28 cellular contexts compared by ENCODE assay signal in genomic region chr5:173795601-173796000, GRCh38.
A peak's percentile ranks its signal among the peaks of the same experiment; 100 is the strongest.
DNase-seq lines count a peak whose midpoint lies in the region; ATAC-seq, FAIRE-seq and TF ChIP-seq lines count a peak whose summit lies in the region.
"Had no signal": no experiment of that assay in that cellular context is flagged by ENCODE, and none has a peak within 500 bp of the region (broad histone marks: within the 10 kb centered on the region; RNA-seq: fewer than 3 reads in every experiment).

No MANE protein-coding gene starts in this region.

- H3K27ac ChIP-seq in right cardiac atrium (ENCODE audit: low read length) (no peak overlapping the region), small intestine (ENCODE audit: low read depth in 1 of 2, low read length in 1 of 2) (peak overlapping the region in 1 of 2 donors; percentile 1)
- H3K27ac ChIP-seq: 22Rv1, coronary artery, neural progenitor cell, uterus had no signal

- 68% methylated on average over 1 of the region's 1 CpG for WGBS in right cardiac atrium
- WGBS in small intestine, 3 donors, result 0 to 52% (median 11%) methylated on average over 1 of the region's 1 CpG

- no peak for FAIRE-seq in small intestine (lab: Jason Lieb, UNC)
- FAIRE-seq: GM18507, keratinocyte had no signal

- TF ChIP-seq CTCF in GM10248 (IDR thresholded peaks at IDR 0.05; ENCODE audit: control extremely low read depth, extremely low read depth, low read depth, missing control alignments), result no peak

- no peaks in the 10 kb centered on the region for H3K36me3 ChIP-seq in small intestine (ENCODE audit: control insufficient read depth in 2 of 2, insufficient read depth in 2 of 2, low read length in 2 of 2)
- H3K36me3 ChIP-seq: BE2C, neural progenitor cell, uterus had no signal

- intact Hi-C loops in right cardiac atrium (cut with DNase I), result no loop called here

- H3K27me3 ChIP-seq in right cardiac atrium (ENCODE audit: control insufficient read depth, insufficient read depth) (no peaks in the 10 kb centered on the region), small intestine (ENCODE audit: control insufficient read depth in 2 of 2, insufficient read depth in 2 of 2, low read length in 2 of 2) (no peaks in the 10 kb centered on the region)
- H3K27me3 ChIP-seq: BE2C, neural progenitor cell, uterus had no signal

- H3K9me3 ChIP-seq in right cardiac atrium (ENCODE audit: control insufficient read depth, low read length) (no peaks in the 10 kb centered on the region), small intestine (ENCODE audit: control insufficient read depth, low read depth) (no peaks in the 10 kb centered on the region)
- H3K9me3 ChIP-seq: BE2C, uterus had no signal

- H3K4me1 ChIP-seq in right cardiac atrium (ENCODE audit: control insufficient read depth, insufficient read depth, low read length), result peaks cover 3% of the 10 kb centered on the region
- peaks cover 0 to 6% of the 10 kb centered on the region in 2 donors for H3K4me1 ChIP-seq in small intestine (ENCODE audit: control insufficient read depth in 2 of 2, insufficient read depth in 1 of 2, low read depth in 1 of 2, low read length in 1 of 2)
- H3K4me1 ChIP-seq: BE2C, neural progenitor cell, uterus had no signal

- H3K4me3 ChIP-seq in right cardiac atrium (ENCODE audit: low read length) (no peak overlapping the region), small intestine (ENCODE audit: low read depth in 1 of 2, low read length in 2 of 2) (no peak overlapping the region)
- H3K4me3 ChIP-seq: coronary artery, neural progenitor cell, uterus had no signal

- POLR2A ChIA-PET in GM10248 (lab: Yijun Ruan, JAX), result no interaction called here

- DNase-seq in SIG-M5 treated with dmso at 0.1 percent for 504 hours (lab: John Stamatoyannopoulos, UW; ENCODE audit: unreplicated experiment) (peak; percentile 24), SIG-M5 (lab: John Stamatoyannopoulos, UW) (no peak), amniotic epithelial cell (ENCODE audit: low read depth) (peak; percentile 69), right cardiac atrium (no peak), small intestine (peak; percentile 42), T-helper 2 cell (no peak), GM10248 (ENCODE audit: extremely low spot score) (no peak)
- DNase-seq: activated CD4-positive, alpha-beta T cell treated with anti-CD3 and anti-CD28 coated beads for 48 hours; activated CD8-positive, alpha-beta memory T cell treated with anti-CD3 and anti-CD28 coated beads, Interleukin-2, amount 10 ng/mL, durations not matched to agents 7 days and 5 days; activated naive CD8-positive, alpha-beta T cell treated with anti-CD3 and anti-CD28 coated beads, Interleukin-2, amount 10 ng/mL, durations not matched to agents 7 days and 5 days; BE2C; COR-L47; foreskin fibroblast; hypothalamus; mesendoderm; NCI-H1105; NCI-H2081; NK-92 treated with Interleukin-12 subunit alpha and Interleukin-12 subunit beta, amount 100 ng/mL, for 24 hours; stimulated activated CD4-positive, alpha-beta T cell treated with anti-CD3 and anti-CD28 coated beads, Interleukin-4, amount 100 ng/mL, for 24 hours; T-cell; uterus had no signal

- CTCF ChIA-PET in GM10248 (lab: Yijun Ruan, JAX), result interaction anchor here (0.9 to 1.7 kb wide), 5 partner anchors 9 to 103 kb away, joined by 3 to 10 read pairs (median 5); no protein-coding TSS in a partner anchor

- ATAC-seq in right cardiac atrium (peak; percentile 38), GM21528 (IDR thresholded peaks at IDR 0.05; ENCODE audit: low FRiP score, unreplicated experiment) (no peak)
- ATAC-seq: activated CD8-positive, alpha-beta memory T cell treated with anti-CD3 and anti-CD28 coated beads, Interleukin-2, amount 10 ng/mL, durations not matched to agents 7 days and 5 days; activated T-helper 17 cell treated with anti-CD3 and anti-CD28 coated beads, Interleukin-2, amount 50 U/mL, for 72 hours; T-cell had no signal

Comparison
In these comparisons a context has a peak if more than half of its experiments do, and no peak if none do; other contexts are left out.
1. DNase-seq: peak in SIG-M5 treated with dmso at 0.1 percent for 504 hours (single experiment), amniotic epithelial cell (single experiment) and small intestine (single experiment); none in SIG-M5 (single experiment), right cardiac atrium (0 of 3), T-helper 2 cell (0 of 5) and GM10248 (single experiment).